Comparison of ENCODE assay signal across 20 cellular contexts in the genomic region with DNA sequence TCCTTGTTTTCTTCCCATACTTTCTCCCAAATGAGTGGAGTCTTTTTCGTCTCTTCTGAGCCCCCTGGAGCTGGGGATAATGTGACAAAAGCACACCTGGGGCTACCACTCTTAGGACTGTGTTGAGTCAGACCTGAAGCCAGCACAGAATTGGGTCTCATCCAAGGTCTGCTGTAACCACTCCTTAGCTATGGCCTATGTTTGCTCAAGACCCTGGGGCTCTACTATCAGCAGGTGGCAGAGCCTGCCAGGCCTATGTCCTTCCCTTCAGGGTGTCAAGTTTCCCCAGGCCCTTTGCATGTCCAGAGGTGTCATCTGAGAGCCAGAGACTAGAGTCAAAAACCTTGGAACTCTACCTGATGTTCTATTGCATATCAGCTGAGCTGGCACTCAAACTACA.
DNase-seq lines count a peak whose midpoint lies in the region; ATAC-seq and TF ChIP-seq lines count a peak whose summit lies in the region.
"Had no signal": no experiment of that assay in that cellular context is flagged by ENCODE, and none has a peak within 500 bp of the region (broad histone marks: within the 10 kb centered on the region; RNA-seq: fewer than 3 reads in every experiment).

No MANE protein-coding gene starts in this region.

- no peaks in the 10 kb centered on the region for H3K9me3 ChIP-seq in thyroid gland
- H3K9me3 ChIP-seq: A549 had no signal

- TF ChIP-seq CTCF in thyroid gland (IDR thresholded peaks at IDR 0.05), result no peak

- H3K36me3 ChIP-seq in thyroid gland, result no peaks in the 10 kb centered on the region

- H3K36me3 Mint-ChIP-seq in stimulated activated effector memory CD8-positive, alpha-beta T cell treated with anti-CD3 and anti-CD28 coated beads, Interleukin-12 subunit alpha, Interleukin-12 subunit beta, amount 100 ng/mL, for 72 hours, result no peaks in the 10 kb centered on the region

- no peak overlapping the region for H3K4me3 ChIP-seq in thyroid gland (replicated peaks in 1 of 3)
- H3K4me3 ChIP-seq: A549 had no signal

- intact Hi-C loops in thyroid gland (cut with DNase I), result no loop called here

- no peaks in the 10 kb centered on the region for H3K4me1 Mint-ChIP-seq in stimulated activated effector memory CD8-positive, alpha-beta T cell treated with anti-CD3 and anti-CD28 coated beads, Interleukin-12 subunit alpha, Interleukin-12 subunit beta, amount 100 ng/mL, for 72 hours

- no peaks in the 10 kb centered on the region for H3K27me3 ChIP-seq in thyroid gland

- peaks cover 16% of the 10 kb centered on the region for H3K9me3 Mint-ChIP-seq in stimulated activated effector memory CD8-positive, alpha-beta T cell treated with anti-CD3 and anti-CD28 coated beads, Interleukin-12 subunit alpha, Interleukin-12 subunit beta, amount 100 ng/mL, for 72 hours

- no peak overlapping the region for H3K4me3 Mint-ChIP-seq in stimulated activated effector memory CD8-positive, alpha-beta T cell treated with anti-CD3 and anti-CD28 coated beads, Interleukin-12 subunit alpha, Interleukin-12 subunit beta, amount 100 ng/mL, for 72 hours
- H3K4me3 Mint-ChIP-seq: CD4-positive, alpha-beta T cell; HFFc6 had no signal

- peak; percentile 39 for ATAC-seq in stimulated activated effector memory CD8-positive, alpha-beta T cell treated with anti-CD3 and anti-CD28 coated beads, Interleukin-12 subunit alpha, Interleukin-12 subunit beta, amount 100 ng/mL, for 72 hours
- ATAC-seq: A549, Panc1 had no signal

- no peak overlapping the region for H3K27ac ChIP-seq in thyroid gland
- H3K27ac ChIP-seq: A549 had no signal

- H3K4me1 ChIP-seq in thyroid gland, result no peaks in the 10 kb centered on the region
- H3K4me1 ChIP-seq: A549 had no signal

- no peak overlapping the region for H3K27ac Mint-ChIP-seq in stimulated activated effector memory CD8-positive, alpha-beta T cell treated with anti-CD3 and anti-CD28 coated beads, Interleukin-12 subunit alpha, Interleukin-12 subunit beta, amount 100 ng/mL, for 72 hours
- H3K27ac Mint-ChIP-seq: CD4-positive, alpha-beta T cell; HFFc6 had no signal

- WGBS in thyroid gland, 2 donors, result 56 to 73% methylated on average over 1 of the region's 1 CpG

- TF ChIP-seq POLR2A in thyroid gland (IDR thresholded peaks at IDR 0.05), result no peak

- DNase-seq in NCI-H510A (lab: John Stamatoyannopoulos, UW), result peak; percentile 4
- no peak for DNase-seq in NCI-H510A treated with DMSO at 0.1 percent for 48 hours (lab: John Stamatoyannopoulos, UW)
- peak; percentile 37 for DNase-seq in HT1080 (ENCODE audit: low read depth)
- DNase-seq in SHP77 (lab: John Stamatoyannopoulos, UW), result peak; percentile 47 to 62
- DNase-seq in stimulated activated effector memory CD8-positive, alpha-beta T cell treated with anti-CD3 and anti-CD28 coated beads, Interleukin-12 subunit alpha, Interleukin-12 subunit beta, amount 100 ng/mL, for 72 hours (ENCODE audit: low spot score in 2 of 2), result no peak
- DNase-seq in glomerular visceral epithelial cell (ENCODE audit: extremely low spot score), result no peak
- DNase-seq in thyroid gland, result no peak
- DNase-seq: Calu3; CD4-positive, alpha-beta T cell; DMS79; HFFc6; MM.1S; NCI-H1105; NCI-H187; NCI-H226; NCI-H774; SW 1271; T-helper 2 cell had no signal

Comparison
In these comparisons a context has a peak if more than half of its experiments do, and no peak if none do; other contexts are left out.
1. DNase-seq: peak in NCI-H510A (single experiment), HT1080 (single experiment) and SHP77 (2 of 2); none in NCI-H510A treated with DMSO at 0.1 percent for 48 hours (single experiment), stimulated activated effector memory CD8-positive, alpha-beta T cell treated with anti-CD3 and anti-CD28 coated beads, Interleukin-12 subunit alpha, Interleukin-12 subunit beta, amount 100 ng/mL, for 72 hours (0 of 2), glomerular visceral epithelial cell (single experiment) and thyroid gland (0 of 2).